Comparison of ENCODE assay signal across 16 cellular contexts in genomic region chr6:100846276-100846675, GRCh38.
DNase-seq lines count a peak whose midpoint lies in the region; ATAC-seq and TF ChIP-seq lines count a peak whose summit lies in the region.
"Had no signal": no experiment of that assay in that cellular context is flagged by ENCODE, and none has a peak within 500 bp of the region (broad histone marks: within the 10 kb centered on the region; RNA-seq: fewer than 3 reads in every experiment).

No MANE protein-coding gene starts in this region.

- peak; percentile 1 for DNase-seq in COR-L47 (lab: John Stamatoyannopoulos, UW)
- no peak for DNase-seq in RWPE2 (ENCODE audit: low spot score)
- DNase-seq in NCI-H1048 (lab: John Stamatoyannopoulos, UW) = no peak
- no peak for DNase-seq in SHP77 treated with DMSO at 0.1 percent for 48 hours (lab: John Stamatoyannopoulos, UW)
- no peak for DNase-seq in activated gamma-delta T cell treated with Interleukin-2 at 50 U/mL for 16 hours
- no peak for DNase-seq in amygdala (lab: John Stamatoyannopoulos, UW)
- DNase-seq: activated T-cell treated with anti-CD3 and anti-CD28 coated beads, Interleukin-2, amount 50 U/mL, for 1 hour; AML-193; body of pancreas; hippocampal formation; NCI-H446; ovary; WERI-Rb-1 had no signal

- H3K27me3 ChIP-seq in RWPE2 (ENCODE audit: insufficient read depth, poor library complexity, severe bottlenecking) = no peaks in the 10 kb centered on the region
- H3K27me3 ChIP-seq: body of pancreas, ovary, SJSA1 had no signal

- peaks cover 46% of the 10 kb centered on the region for H3K36me3 ChIP-seq in RWPE2 (ENCODE audit: low read depth)
- H3K36me3 ChIP-seq: ovary had no signal

- no peak for TF ChIP-seq CTCF in RWPE2 (IDR thresholded peaks at IDR 0.05; ENCODE audit: poor library complexity, severe bottlenecking)

- no peak overlapping the region for H3K27ac ChIP-seq in RWPE2 (ENCODE audit: poor library complexity, severe bottlenecking)
- H3K27ac ChIP-seq: body of pancreas, ovary, SJSA1, WERI-Rb-1 had no signal

- no peak overlapping the region for H3K4me3 ChIP-seq in RWPE2 (ENCODE audit: severe bottlenecking)
- H3K4me3 ChIP-seq: body of pancreas, ovary, SJSA1 had no signal

- H3K9me3 ChIP-seq in RWPE2 (ENCODE audit: severe bottlenecking) = no peaks in the 10 kb centered on the region
- H3K9me3 ChIP-seq: body of pancreas, ovary, SJSA1 had no signal

- H3K4me1 ChIP-seq in RWPE2 (ENCODE audit: insufficient read depth, poor library complexity, severe bottlenecking) = peaks cover 19% of the 10 kb centered on the region
- H3K4me1 ChIP-seq: body of pancreas, SJSA1 had no signal

- peak; percentile 84 for ATAC-seq in GM18861 (IDR thresholded peaks at IDR 0.05; ENCODE audit: unreplicated experiment)
- ATAC-seq in HG03097 (IDR thresholded peaks at IDR 0.05; ENCODE audit: low FRiP score, unreplicated experiment) = peak; percentile 93
- peak; percentile 51; the same call in 2 of the 3 replicates for ATAC-seq in RWPE2 (ENCODE audit: low read depth)
- ATAC-seq: body of pancreas had no signal
